ENCODE assay signal across 15 cellular contexts in genomic region chr5:55441107-55441771, GRCh38.
DNase-seq lines count a peak whose midpoint lies in the region; ATAC-seq and TF ChIP-seq lines count a peak whose summit lies in the region.
"Had no signal": no experiment of that assay in that cellular context is flagged by ENCODE, and none has a peak within 500 bp of the region (broad histone marks: within the 10 kb centered on the region; RNA-seq: fewer than 3 reads in every experiment).

No MANE protein-coding gene starts in this region.

- TF ChIP-seq POLR2A in testis (IDR thresholded peaks at IDR 0.05) = no peak

- no peak overlapping the region for H2BK5ac ChIP-seq in trophoblast cell (ENCODE audit: low read depth, low read length, poor library complexity)

- peaks cover 11% of the 10 kb centered on the region for H3K79me1 ChIP-seq in trophoblast cell (ENCODE audit: low read length)

- H3K9ac ChIP-seq in HUES48 (ENCODE audit: low read depth, low read length) (no peak overlapping the region), trophoblast cell (ENCODE audit: low read length) (no peak overlapping the region)
- H3K9ac ChIP-seq: SK-N-SH had no signal

- no peak overlapping the region for H3K4ac ChIP-seq in trophoblast cell (ENCODE audit: low read depth, low read length)

- no peak for TF ChIP-seq CTCF in testis (IDR thresholded peaks at IDR 0.05)

- H3K4me1 ChIP-seq in HUES48 (ENCODE audit: control insufficient read depth, insufficient read depth, low read length) (peaks cover 44% of the 10 kb centered on the region), trophoblast cell (ENCODE audit: control insufficient read depth in 1 of 2, insufficient read depth in 2 of 2, low read length in 2 of 2) (peaks cover 6 to 12% of the 10 kb centered on the region in 2 experiments), testis (peaks cover 20% of the 10 kb centered on the region)

- no peak for ATAC-seq in GM18868 (IDR thresholded peaks at IDR 0.05; ENCODE audit: unreplicated experiment)

- no peak overlapping the region for H3K18ac ChIP-seq in trophoblast cell (ENCODE audit: low read length)

- H3K36me3 ChIP-seq in HUES48 (ENCODE audit: control insufficient read depth, insufficient read depth, low read length) (peaks cover 54% of the 10 kb centered on the region), trophoblast cell (ENCODE audit: control insufficient read depth in 1 of 2, insufficient read depth in 2 of 2, low read length in 2 of 2) (peaks cover 3 to 16% of the 10 kb centered on the region in 2 experiments), testis (ENCODE audit: low read depth, missing control alignments) (no peaks in the 10 kb centered on the region)

- H3K14ac ChIP-seq in trophoblast cell (ENCODE audit: low read length) = no peak overlapping the region

- no peak overlapping the region for H3K4me2 ChIP-seq in trophoblast cell (ENCODE audit: low read length)
- H3K4me2 ChIP-seq: SK-N-SH had no signal

- intact Hi-C loops in testis (cut with DNase I; ENCODE audit: low total_unique reads) = no loop called here

- no peak overlapping the region for H2BK120ac ChIP-seq in trophoblast cell (ENCODE audit: insufficient read depth, low read length, poor library complexity)

- H2AK5ac ChIP-seq in trophoblast cell (ENCODE audit: low read length) = no peak overlapping the region

- H3K4me3 ChIP-seq in HUES48 (ENCODE audit: low read depth, low read length) = no peak overlapping the region
- H3K4me3 ChIP-seq in trophoblast cell (ENCODE audit: low read depth, low read length) = no peak overlapping the region
- no peak overlapping the region for H3K4me3 ChIP-seq in testis

- no peak overlapping the region for H4K91ac ChIP-seq in trophoblast cell (ENCODE audit: low read depth, low read length)

- no peak overlapping the region for H4K12ac ChIP-seq in trophoblast cell (ENCODE audit: low read depth, low read length)

- H2BK12ac ChIP-seq in trophoblast cell (ENCODE audit: low read length) = no peak overlapping the region

- H3K27ac ChIP-seq in HUES48 (ENCODE audit: low read depth, low read length) (peak overlapping the region; percentile 59), cingulate gyrus (ENCODE audit: low read depth, low read length) (peak overlapping the region; percentile 1), trophoblast cell (ENCODE audit: low read depth, low read length) (peak overlapping the region; percentile 12), testis (peak overlapping the region in 1 of 2 donors; percentile 5)

- H3K79me2 ChIP-seq in trophoblast cell (ENCODE audit: control insufficient read depth, insufficient read depth, low read length, poor library complexity) = no peaks in the 10 kb centered on the region

- H3K27me3 ChIP-seq in HUES48 (ENCODE audit: control insufficient read depth, insufficient read depth, low read length) = no peaks in the 10 kb centered on the region
- H3K27me3 ChIP-seq in trophoblast cell (ENCODE audit: insufficient read depth, low read length) = no peaks in the 10 kb centered on the region
- no peaks in the 10 kb centered on the region for H3K27me3 ChIP-seq in testis

- no peak overlapping the region for H2AFZ ChIP-seq in trophoblast cell (ENCODE audit: insufficient read depth, low read length, poor library complexity)

- H3K23ac ChIP-seq in trophoblast cell (ENCODE audit: low read length) = no peak overlapping the region

- H4K8ac ChIP-seq in trophoblast cell (ENCODE audit: low read depth, low read length) = no peak overlapping the region

- WGBS in trophoblast cell (ENCODE audit: extremely low coverage, insufficient coverage, insufficient read length) = no CpG with 5 or more reads among the region's 3 CpGs
- 80 to 85% methylated on average over 3 of the region's 3 CpGs for WGBS in testis, 2 donors

- DNase-seq in Ammon's horn (ENCODE audit: low spot score) (peak; percentile 42), trophoblast cell (no peak), middle frontal gyrus (ENCODE audit: extremely low spot score, low spot score) (no peak), inferior parietal cortex (ENCODE audit: extremely low spot score) (no peak), testis (no peak)
- DNase-seq: activated CD4-positive, alpha-beta T cell treated with anti-CD3 and anti-CD28 coated beads for 48 hours; activated effector memory CD4-positive, alpha-beta T cell treated with Interleukin-2 at 50 U/mL for 16 hours; CD8-positive, alpha-beta memory T cell; erythroblast; NCI-H1436; SK-N-SH; small intestine had no signal

- peaks cover 5% of the 10 kb centered on the region for H3K9me3 ChIP-seq in HUES48 (ENCODE audit: control insufficient read depth, insufficient read depth, low read length)
- no peaks in the 10 kb centered on the region for H3K9me3 ChIP-seq in trophoblast cell (ENCODE audit: insufficient read depth, low read depth, low read length)
- H3K9me3 ChIP-seq in testis = no peaks in the 10 kb centered on the region
- H3K9me3 ChIP-seq: SK-N-SH had no signal
